In the genomic region with DNA sequence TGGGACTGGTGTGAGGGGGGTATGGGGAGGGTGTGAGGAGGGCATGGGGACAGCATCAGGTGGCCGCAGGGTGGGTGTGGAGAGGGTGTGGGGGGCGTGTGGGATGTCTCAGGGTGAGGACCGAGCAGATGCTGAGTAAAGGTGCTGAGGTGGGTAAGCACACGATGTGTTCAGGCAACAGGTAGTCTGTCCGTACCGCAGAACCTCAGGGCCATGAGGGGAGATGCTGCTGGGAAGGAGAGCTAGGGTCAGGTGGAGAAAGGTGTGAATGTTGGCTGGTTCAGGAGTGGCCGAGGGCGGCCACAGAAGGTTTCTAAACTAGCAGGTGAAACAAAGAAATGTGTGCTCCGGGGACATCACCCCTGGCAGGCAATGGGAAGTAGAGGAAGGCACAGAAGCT, we compare ENCODE assay signal across 20 cellular contexts.
"Had no signal": no experiment of that assay in that cellular context is flagged by ENCODE, and none has a peak within 500 bp of the region (broad histone marks: within the 10 kb centered on the region; RNA-seq: fewer than 3 reads in every experiment).

No MANE protein-coding gene starts in this region.

- H3K4me3 Mint-ChIP-seq: activated CD4-positive, alpha-beta T cell treated with anti-CD3 and anti-CD28 coated beads for 36 hours; activated naive CD4-positive, alpha-beta T cell treated with anti-CD3 and anti-CD28 coated beads, Interleukin-2, amount 50 U/mL, for 24 hours; naive thymus-derived CD4-positive, alpha-beta T cell; stimulated activated naive CD8-positive, alpha-beta T cell treated with anti-CD3 and anti-CD28 coated beads, Interleukin-15, Interleukin-2, amounts not matched to agents 100 ng/mL and 50 ng/mL, for 24 hours; T-helper 1 cell treated with Interleukin-12 subunit alpha and Interleukin-12 subunit beta and Interleukin-4 antibody, amounts not matched to agents 30 μg/mL and 1 μg/mL, for 36 hours had no signal

- H3K27me3 Mint-ChIP-seq: activated CD4-positive, alpha-beta T cell treated with anti-CD3 and anti-CD28 coated beads for 36 hours; activated naive CD4-positive, alpha-beta T cell treated with anti-CD3 and anti-CD28 coated beads, Interleukin-2, amount 50 U/mL, for 24 hours; stimulated activated naive CD8-positive, alpha-beta T cell treated with anti-CD3 and anti-CD28 coated beads, Interleukin-15, Interleukin-2, amounts not matched to agents 100 ng/mL and 50 ng/mL, for 24 hours had no signal

- H3K27ac Mint-ChIP-seq: activated CD4-positive, alpha-beta T cell treated with anti-CD3 and anti-CD28 coated beads for 36 hours; activated naive CD4-positive, alpha-beta T cell treated with anti-CD3 and anti-CD28 coated beads, Interleukin-2, amount 50 U/mL, for 24 hours; naive thymus-derived CD4-positive, alpha-beta T cell; stimulated activated naive CD8-positive, alpha-beta T cell treated with anti-CD3 and anti-CD28 coated beads, Interleukin-15, Interleukin-2, amounts not matched to agents 100 ng/mL and 50 ng/mL, for 24 hours; T-helper 1 cell treated with Interleukin-12 subunit alpha and Interleukin-12 subunit beta and Interleukin-4 antibody, amounts not matched to agents 30 μg/mL and 1 μg/mL, for 36 hours had no signal

- H3K4me1 Mint-ChIP-seq: activated CD4-positive, alpha-beta T cell treated with anti-CD3 and anti-CD28 coated beads for 36 hours; activated naive CD4-positive, alpha-beta T cell treated with anti-CD3 and anti-CD28 coated beads, Interleukin-2, amount 50 U/mL, for 24 hours; naive thymus-derived CD4-positive, alpha-beta T cell had no signal

- H3K27ac ChIP-seq: adrenal gland, breast epithelium, esophagus squamous epithelium, suprapubic skin, VCaP had no signal

- H3K9me3 Mint-ChIP-seq: activated naive CD4-positive, alpha-beta T cell treated with anti-CD3 and anti-CD28 coated beads, Interleukin-2, amount 50 U/mL, for 24 hours; stimulated activated naive CD8-positive, alpha-beta T cell treated with anti-CD3 and anti-CD28 coated beads, Interleukin-15, Interleukin-2, amounts not matched to agents 100 ng/mL and 50 ng/mL, for 24 hours; T-helper 1 cell treated with Interleukin-12 subunit alpha and Interleukin-12 subunit beta and Interleukin-4 antibody, amounts not matched to agents 30 μg/mL and 1 μg/mL, for 36 hours had no signal

- H3K36me3 Mint-ChIP-seq: activated naive CD4-positive, alpha-beta T cell treated with anti-CD3 and anti-CD28 coated beads, Interleukin-2, amount 50 U/mL, for 24 hours; naive thymus-derived CD4-positive, alpha-beta T cell had no signal

- DNase-seq: activated CD4-positive, alpha-beta T cell treated with anti-CD3 and anti-CD28 coated beads for 36 hours; activated CD4-positive, alpha-beta T cell treated with anti-CD3 and anti-CD28 coated beads, Interleukin-2, amount 50 U/mL, for 48 hours; activated gamma-delta T cell; activated T-cell treated with anti-CD3 and anti-CD28 coated beads, Interleukin-2, amount 50 U/mL, for 48 hours; cerebellar nuclear complex; effector CD8-positive, alpha-beta T cell; esophagus squamous epithelium; mesenchymal stem cell; SIG-M5; stimulated activated CD4-positive, alpha-beta T cell treated with anti-CD3 and anti-CD28 coated beads, Interleukin-12 subunit alpha, Interleukin-12 subunit beta, amount 100 ng/mL, for 4 hours; stimulated activated CD4-positive, alpha-beta T cell treated with anti-CD3 and anti-CD28 coated beads, Interleukin-1b, Interleukin-23, amount 100 ng/mL, for 48 hours; trophoblast cell had no signal

- H3K4me3 ChIP-seq: adrenal gland, breast epithelium, esophagus squamous epithelium, suprapubic skin had no signal

- H3K9me3 ChIP-seq: adrenal gland, breast epithelium, esophagus squamous epithelium, suprapubic skin had no signal

- ATAC-seq: activated CD4-positive, alpha-beta T cell treated with anti-CD3 and anti-CD28 coated beads for 36 hours; naive thymus-derived CD4-positive, alpha-beta T cell had no signal
